ENCODE assay signal across 1 cellular context in the genomic region with DNA sequence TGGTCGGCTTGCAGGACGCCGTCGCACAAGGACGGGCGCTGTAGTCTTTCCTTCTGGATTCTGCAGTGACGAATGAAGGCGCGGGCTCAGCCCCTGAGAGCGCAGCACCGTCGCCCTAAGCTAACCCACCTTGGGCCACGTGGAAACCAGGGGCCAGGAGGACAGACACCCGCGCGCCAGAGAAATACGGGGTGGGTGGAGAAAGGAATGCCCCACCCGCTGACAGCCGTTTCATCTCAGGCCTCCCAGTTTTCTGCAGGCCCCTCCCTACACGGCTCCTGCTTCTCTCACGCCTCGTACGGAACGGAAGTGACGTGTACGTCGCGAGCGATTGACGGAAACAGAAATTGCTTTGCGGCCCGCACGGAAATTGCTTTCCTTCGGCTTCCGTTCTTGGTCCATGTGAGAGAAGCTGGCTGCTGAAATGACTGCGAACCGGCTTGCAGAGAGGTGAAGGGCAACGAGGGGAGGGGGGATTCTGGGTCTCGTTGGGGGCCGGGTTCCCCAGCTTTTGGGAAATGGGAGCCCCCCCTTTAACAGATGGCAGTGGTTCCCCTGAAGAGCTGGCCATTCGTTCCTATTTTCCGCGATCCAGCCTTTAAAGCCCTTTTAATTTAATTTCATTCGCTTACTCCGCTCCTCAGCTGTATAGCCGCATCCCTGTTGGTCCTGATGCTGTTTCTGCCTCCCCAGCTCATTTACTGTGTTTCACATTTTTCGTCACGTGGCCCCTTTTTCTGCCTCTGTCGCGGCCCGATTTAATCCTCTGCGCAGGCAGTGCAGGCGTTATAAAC.
TF ChIP-seq lines count a peak whose summit lies in the region.

A gene with protein sequence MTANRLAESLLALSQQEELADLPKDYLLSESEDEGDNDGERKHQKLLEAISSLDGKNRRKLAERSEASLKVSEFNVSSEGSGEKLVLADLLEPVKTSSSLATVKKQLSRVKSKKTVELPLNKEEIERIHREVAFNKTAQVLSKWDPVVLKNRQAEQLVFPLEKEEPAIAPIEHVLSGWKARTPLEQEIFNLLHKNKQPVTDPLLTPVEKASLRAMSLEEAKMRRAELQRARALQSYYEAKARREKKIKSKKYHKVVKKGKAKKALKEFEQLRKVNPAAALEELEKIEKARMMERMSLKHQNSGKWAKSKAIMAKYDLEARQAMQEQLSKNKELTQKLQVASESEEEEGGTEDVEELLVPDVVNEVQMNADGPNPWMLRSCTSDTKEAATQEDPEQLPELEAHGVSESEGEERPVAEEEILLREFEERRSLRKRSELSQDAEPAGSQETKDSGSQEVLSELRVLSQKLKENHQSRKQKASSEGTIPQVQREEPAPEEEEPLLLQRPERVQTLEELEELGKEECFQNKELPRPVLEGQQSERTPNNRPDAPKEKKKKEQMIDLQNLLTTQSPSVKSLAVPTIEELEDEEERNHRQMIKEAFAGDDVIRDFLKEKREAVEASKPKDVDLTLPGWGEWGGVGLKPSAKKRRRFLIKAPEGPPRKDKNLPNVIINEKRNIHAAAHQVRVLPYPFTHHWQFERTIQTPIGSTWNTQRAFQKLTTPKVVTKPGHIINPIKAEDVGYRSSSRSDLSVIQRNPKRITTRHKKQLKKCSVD (plus strand): TSS at position 378 of the 794 bp plus-strand sequence. CDS start 47 bp downstream, at position 425.

TF ChIP-seq in HEK293, 187 proteins besides CTCF, POLR2A, EP300 and RAD21 (continued from another document and continues in another):
- TF ChIP-seq, protein P1, sequence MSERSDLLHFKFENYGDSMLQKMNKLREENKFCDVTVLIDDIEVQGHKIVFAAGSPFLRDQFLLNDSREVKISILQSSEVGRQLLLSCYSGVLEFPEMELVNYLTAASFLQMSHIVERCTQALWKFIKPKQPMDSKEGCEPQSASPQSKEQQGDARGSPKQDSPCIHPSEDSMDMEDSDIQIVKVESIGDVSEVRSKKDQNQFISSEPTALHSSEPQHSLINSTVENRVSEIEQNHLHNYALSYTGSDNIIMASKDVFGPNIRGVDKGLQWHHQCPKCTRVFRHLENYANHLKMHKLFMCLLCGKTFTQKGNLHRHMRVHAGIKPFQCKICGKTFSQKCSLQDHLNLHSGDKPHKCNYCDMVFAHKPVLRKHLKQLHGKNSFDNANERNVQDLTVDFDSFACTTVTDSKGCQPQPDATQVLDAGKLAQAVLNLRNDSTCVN (tag by site-specific recombination; optimal IDR thresholded peaks at IDR 0.05) = peak; percentile 74
- no peak for TF ChIP-seq ZNF664 (tag by site-specific recombination; IDR thresholded peaks at IDR 0.05)
- peak; percentile 76 for TF ChIP-seq ZNF341 (tag by site-specific recombination; IDR thresholded peaks at IDR 0.05; ENCODE audit: low read depth)
- TF ChIP-seq SALL2 (tag by site-specific recombination; IDR thresholded peaks at IDR 0.05; ENCODE audit: borderline replicate concordance) = no peak
- TF ChIP-seq, protein P2, sequence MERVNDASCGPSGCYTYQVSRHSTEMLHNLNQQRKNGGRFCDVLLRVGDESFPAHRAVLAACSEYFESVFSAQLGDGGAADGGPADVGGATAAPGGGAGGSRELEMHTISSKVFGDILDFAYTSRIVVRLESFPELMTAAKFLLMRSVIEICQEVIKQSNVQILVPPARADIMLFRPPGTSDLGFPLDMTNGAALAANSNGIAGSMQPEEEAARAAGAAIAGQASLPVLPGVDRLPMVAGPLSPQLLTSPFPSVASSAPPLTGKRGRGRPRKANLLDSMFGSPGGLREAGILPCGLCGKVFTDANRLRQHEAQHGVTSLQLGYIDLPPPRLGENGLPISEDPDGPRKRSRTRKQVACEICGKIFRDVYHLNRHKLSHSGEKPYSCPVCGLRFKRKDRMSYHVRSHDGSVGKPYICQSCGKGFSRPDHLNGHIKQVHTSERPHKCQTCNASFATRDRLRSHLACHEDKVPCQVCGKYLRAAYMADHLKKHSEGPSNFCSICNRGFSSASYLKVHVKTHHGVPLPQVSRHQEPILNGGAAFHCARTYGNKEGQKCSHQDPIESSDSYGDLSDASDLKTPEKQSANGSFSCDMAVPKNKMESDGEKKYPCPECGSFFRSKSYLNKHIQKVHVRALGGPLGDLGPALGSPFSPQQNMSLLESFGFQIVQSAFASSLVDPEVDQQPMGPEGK (tag by site-specific recombination; IDR thresholded peaks at IDR 0.05) = peak; percentile 96
- TF ChIP-seq, protein P3, sequence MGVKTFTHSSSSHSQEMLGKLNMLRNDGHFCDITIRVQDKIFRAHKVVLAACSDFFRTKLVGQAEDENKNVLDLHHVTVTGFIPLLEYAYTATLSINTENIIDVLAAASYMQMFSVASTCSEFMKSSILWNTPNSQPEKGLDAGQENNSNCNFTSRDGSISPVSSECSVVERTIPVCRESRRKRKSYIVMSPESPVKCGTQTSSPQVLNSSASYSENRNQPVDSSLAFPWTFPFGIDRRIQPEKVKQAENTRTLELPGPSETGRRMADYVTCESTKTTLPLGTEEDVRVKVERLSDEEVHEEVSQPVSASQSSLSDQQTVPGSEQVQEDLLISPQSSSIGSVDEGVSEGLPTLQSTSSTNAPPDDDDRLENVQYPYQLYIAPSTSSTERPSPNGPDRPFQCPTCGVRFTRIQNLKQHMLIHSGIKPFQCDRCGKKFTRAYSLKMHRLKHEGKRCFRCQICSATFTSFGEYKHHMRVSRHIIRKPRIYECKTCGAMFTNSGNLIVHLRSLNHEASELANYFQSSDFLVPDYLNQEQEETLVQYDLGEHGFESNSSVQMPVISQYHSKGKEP (tag by site-specific recombination; IDR thresholded peaks at IDR 0.05) = no peak
- no peak for TF ChIP-seq ZNF426 (tag by site-specific recombination; IDR thresholded peaks at IDR 0.05)
- no peak for TF ChIP-seq OVOL3 (tag by site-specific recombination; IDR thresholded peaks at IDR 0.05)
- TF ChIP-seq ZBTB8A (tag by site-specific recombination; IDR thresholded peaks at IDR 0.05) = peak; percentile 81
- TF ChIP-seq ZNF221 (tag by site-specific recombination; IDR thresholded peaks at IDR 0.05; ENCODE audit: borderline replicate concordance) = no peak
- peak; percentile 83 for TF ChIP-seq ZSCAN30 (tag by site-specific recombination; IDR thresholded peaks at IDR 0.05)
- TF ChIP-seq, protein P4, sequence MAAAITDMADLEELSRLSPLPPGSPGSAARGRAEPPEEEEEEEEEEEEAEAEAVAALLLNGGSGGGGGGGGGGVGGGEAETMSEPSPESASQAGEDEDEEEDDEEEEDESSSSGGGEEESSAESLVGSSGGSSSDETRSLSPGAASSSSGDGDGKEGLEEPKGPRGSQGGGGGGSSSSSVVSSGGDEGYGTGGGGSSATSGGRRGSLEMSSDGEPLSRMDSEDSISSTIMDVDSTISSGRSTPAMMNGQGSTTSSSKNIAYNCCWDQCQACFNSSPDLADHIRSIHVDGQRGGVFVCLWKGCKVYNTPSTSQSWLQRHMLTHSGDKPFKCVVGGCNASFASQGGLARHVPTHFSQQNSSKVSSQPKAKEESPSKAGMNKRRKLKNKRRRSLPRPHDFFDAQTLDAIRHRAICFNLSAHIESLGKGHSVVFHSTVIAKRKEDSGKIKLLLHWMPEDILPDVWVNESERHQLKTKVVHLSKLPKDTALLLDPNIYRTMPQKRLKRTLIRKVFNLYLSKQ (tag by site-specific recombination; IDR thresholded peaks at IDR 0.05; ENCODE audit: borderline replicate concordance) = no peak
- no peak for TF ChIP-seq ZNF214 (tag by site-specific recombination; IDR thresholded peaks at IDR 0.05; ENCODE audit: borderline replicate concordance)
- TF ChIP-seq ZNF266 (tag by site-specific recombination; IDR thresholded peaks at IDR 0.05; ENCODE audit: low read depth) = no peak
- TF ChIP-seq ZNF473 (tag by site-specific recombination; IDR thresholded peaks at IDR 0.05) = no peak
- TF ChIP-seq, protein P5, sequence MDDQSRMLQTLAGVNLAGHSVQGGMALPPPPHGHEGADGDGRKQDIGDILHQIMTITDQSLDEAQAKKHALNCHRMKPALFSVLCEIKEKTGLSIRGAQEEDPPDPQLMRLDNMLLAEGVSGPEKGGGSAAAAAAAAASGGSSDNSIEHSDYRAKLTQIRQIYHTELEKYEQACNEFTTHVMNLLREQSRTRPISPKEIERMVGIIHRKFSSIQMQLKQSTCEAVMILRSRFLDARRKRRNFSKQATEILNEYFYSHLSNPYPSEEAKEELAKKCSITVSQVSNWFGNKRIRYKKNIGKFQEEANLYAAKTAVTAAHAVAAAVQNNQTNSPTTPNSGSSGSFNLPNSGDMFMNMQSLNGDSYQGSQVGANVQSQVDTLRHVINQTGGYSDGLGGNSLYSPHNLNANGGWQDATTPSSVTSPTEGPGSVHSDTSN (CRISPR knock-in tag; IDR thresholded peaks at IDR 0.05) = peak; percentile 36; the same call in 1 of the 2 replicates
- TF ChIP-seq ZNF133 (tag by site-specific recombination; IDR thresholded peaks at IDR 0.05) = no peak
- no peak for TF ChIP-seq ZNF785 (tag by site-specific recombination; IDR thresholded peaks at IDR 0.05)
- TF ChIP-seq ZFP69B (tag by site-specific recombination; IDR thresholded peaks at IDR 0.05) = 0 out of 2 replicates have a peak, but pooled peaks have one; percentile 29
- no peak for TF ChIP-seq ZNF48 (tag by site-specific recombination; IDR thresholded peaks at IDR 0.05)
- TF ChIP-seq, protein P6, sequence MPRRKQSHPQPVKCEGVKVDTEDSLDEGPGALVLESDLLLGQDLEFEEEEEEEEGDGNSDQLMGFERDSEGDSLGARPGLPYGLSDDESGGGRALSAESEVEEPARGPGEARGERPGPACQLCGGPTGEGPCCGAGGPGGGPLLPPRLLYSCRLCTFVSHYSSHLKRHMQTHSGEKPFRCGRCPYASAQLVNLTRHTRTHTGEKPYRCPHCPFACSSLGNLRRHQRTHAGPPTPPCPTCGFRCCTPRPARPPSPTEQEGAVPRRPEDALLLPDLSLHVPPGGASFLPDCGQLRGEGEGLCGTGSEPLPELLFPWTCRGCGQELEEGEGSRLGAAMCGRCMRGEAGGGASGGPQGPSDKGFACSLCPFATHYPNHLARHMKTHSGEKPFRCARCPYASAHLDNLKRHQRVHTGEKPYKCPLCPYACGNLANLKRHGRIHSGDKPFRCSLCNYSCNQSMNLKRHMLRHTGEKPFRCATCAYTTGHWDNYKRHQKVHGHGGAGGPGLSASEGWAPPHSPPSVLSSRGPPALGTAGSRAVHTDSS (tag by site-specific recombination; IDR thresholded peaks at IDR 0.05) = no peak
- no peak for TF ChIP-seq ZNF184 (tag by site-specific recombination; IDR thresholded peaks at IDR 0.05)
- peak; percentile 45; the same call in 1 of the 2 replicates for TF ChIP-seq TCF7L2 (IDR thresholded peaks at IDR 0.05; ENCODE audit: borderline replicate concordance, low read depth, low read length)
- TF ChIP-seq, protein P7, sequence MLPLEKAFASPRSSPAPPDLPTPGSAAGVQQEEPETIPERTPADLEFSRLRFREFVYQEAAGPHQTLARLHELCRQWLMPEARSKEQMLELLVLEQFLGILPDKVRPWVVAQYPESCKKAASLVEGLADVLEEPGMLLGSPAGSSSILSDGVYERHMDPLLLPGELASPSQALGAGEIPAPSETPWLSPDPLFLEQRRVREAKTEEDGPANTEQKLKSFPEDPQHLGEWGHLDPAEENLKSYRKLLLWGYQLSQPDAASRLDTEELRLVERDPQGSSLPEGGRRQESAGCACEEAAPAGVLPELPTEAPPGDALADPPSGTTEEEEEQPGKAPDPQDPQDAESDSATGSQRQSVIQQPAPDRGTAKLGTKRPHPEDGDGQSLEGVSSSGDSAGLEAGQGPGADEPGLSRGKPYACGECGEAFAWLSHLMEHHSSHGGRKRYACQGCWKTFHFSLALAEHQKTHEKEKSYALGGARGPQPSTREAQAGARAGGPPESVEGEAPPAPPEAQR (tag by site-specific recombination; IDR thresholded peaks at IDR 0.05) = no peak
- TF ChIP-seq, protein P8, sequence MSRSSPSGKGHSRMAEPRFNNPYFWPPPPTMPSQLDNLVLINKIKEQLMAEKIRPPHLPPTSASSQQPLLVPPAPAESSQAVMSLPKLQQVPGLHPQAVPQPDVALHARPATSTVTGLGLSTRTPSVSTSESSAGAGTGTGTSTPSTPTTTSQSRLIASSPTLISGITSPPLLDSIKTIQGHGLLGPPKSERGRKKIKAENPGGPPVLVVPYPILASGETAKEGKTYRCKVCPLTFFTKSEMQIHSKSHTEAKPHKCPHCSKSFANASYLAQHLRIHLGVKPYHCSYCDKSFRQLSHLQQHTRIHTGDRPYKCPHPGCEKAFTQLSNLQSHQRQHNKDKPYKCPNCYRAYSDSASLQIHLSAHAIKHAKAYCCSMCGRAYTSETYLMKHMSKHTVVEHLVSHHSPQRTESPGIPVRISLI (tag by site-specific recombination; IDR thresholded peaks at IDR 0.05) = no peak
- TF ChIP-seq ZNF791 (tag by site-specific recombination; IDR thresholded peaks at IDR 0.05) = no peak
- peak; percentile 92 for TF ChIP-seq ZXDB (tag by site-specific recombination; IDR thresholded peaks at IDR 0.05)
- TF ChIP-seq ZNF24 (tag by site-specific recombination; IDR thresholded peaks at IDR 0.05) = peak; percentile 45; the same call in 1 of the 2 replicates
- peak; percentile 49; the same call in 1 of the 2 replicates for TF ChIP-seq ZNF561 (tag by site-specific recombination; IDR thresholded peaks at IDR 0.05; ENCODE audit: borderline replicate concordance)
- no peak for TF ChIP-seq GLI2 (tag by site-specific recombination; IDR thresholded peaks at IDR 0.05; ENCODE audit: borderline replicate concordance, low read depth)
- no peak for TF ChIP-seq ZNF549 (tag by site-specific recombination; IDR thresholded peaks at IDR 0.05)
- no peak for TF ChIP-seq ZNF175 (tag by site-specific recombination; IDR thresholded peaks at IDR 0.05)
- peak; percentile 93 for TF ChIP-seq SP2 (tag by site-specific recombination; IDR thresholded peaks at IDR 0.05)
- no peak for TF ChIP-seq ZNF138 (tag by site-specific recombination; IDR thresholded peaks at IDR 0.05; ENCODE audit: borderline replicate concordance)
